In the genomic region with DNA sequence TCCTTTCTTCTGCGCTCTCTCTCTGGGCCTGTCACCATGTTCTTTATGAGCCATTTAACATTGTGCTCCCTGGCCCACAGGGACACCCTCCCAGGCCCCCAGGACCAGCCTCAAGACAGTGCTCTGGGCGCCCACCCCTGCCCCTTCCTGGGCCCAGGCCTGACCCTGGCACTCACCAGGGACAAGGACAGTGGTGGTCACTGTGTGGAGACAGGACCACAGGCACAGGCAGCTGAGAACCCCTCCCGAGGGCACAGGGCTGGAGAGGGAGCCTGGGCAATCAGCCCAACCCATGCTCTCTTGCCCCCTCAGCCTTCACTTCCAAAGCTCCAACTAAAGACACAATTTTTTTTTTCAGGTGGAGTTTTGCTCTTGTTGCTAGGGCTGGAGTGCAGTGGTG, we compare ENCODE assay signal across 32 cellular contexts.
A peak's percentile ranks its signal among the peaks of the same experiment; 100 is the strongest.
DNase-seq lines count a peak whose midpoint lies in the region; ATAC-seq and TF ChIP-seq lines count a peak whose summit lies in the region.
"Had no signal": no experiment of that assay in that cellular context is flagged by ENCODE, and none has a peak within 500 bp of the region (broad histone marks: within the 10 kb centered on the region; RNA-seq: fewer than 3 reads in every experiment).

No MANE protein-coding gene starts in this region.

- H3K27ac ChIP-seq in right atrium auricular region (no peak overlapping the region), RWPE1 (peak overlapping the region; percentile 98)
- H3K27ac ChIP-seq: ascending aorta, KMS-11, tibial artery had no signal

- no peaks in the 10 kb centered on the region for H3K9me3 Mint-ChIP-seq in type B pancreatic cell
- H3K9me3 Mint-ChIP-seq: activated naive CD4-positive, alpha-beta T cell treated with anti-CD3 and anti-CD28 coated beads, Interleukin-2, amount 50 U/mL, for 72 hours; stimulated activated naive CD8-positive, alpha-beta T cell treated with anti-CD3 and anti-CD28 coated beads, Interleukin-15, Interleukin-2, amounts not matched to agents 100 ng/mL and 50 ng/mL, for 24 hours; T-cell had no signal

- no peaks in the 10 kb centered on the region for H3K36me3 ChIP-seq in right atrium auricular region
- no peaks in the 10 kb centered on the region for H3K36me3 ChIP-seq in mucosa of descending colon (ENCODE audit: low read depth)
- H3K36me3 ChIP-seq: ascending aorta, HAP-1, MG63, tibial artery had no signal

- peaks cover 40% of the 10 kb centered on the region for H3K4me1 Mint-ChIP-seq in type B pancreatic cell (ENCODE audit: unreplicated experiment)

- no peak overlapping the region for H3K4me3 ChIP-seq in right atrium auricular region
- H3K4me3 ChIP-seq in mucosa of descending colon = no peak overlapping the region
- H3K4me3 ChIP-seq: HAP-1, MG63, tibial artery had no signal

- no peaks in the 10 kb centered on the region for H3K9me3 ChIP-seq in right atrium auricular region
- H3K9me3 ChIP-seq in mucosa of descending colon = no peaks in the 10 kb centered on the region
- H3K9me3 ChIP-seq: ascending aorta, Caco-2, HAP-1, MG63, tibial artery had no signal

- H3K36me3 Mint-ChIP-seq in type B pancreatic cell = no peaks in the 10 kb centered on the region
- H3K36me3 Mint-ChIP-seq: activated naive CD4-positive, alpha-beta T cell treated with anti-CD3 and anti-CD28 coated beads, Interleukin-2, amount 50 U/mL, for 72 hours; naive thymus-derived CD8-positive, alpha-beta T cell; T-cell had no signal

- no peaks in the 10 kb centered on the region for H3K27me3 ChIP-seq in right atrium auricular region
- H3K27me3 ChIP-seq: ascending aorta, MG63 had no signal

- intact Hi-C loops in left ventricle myocardium superior (cut with micrococcal nuclease) = no loop called here
- intact Hi-C loops in mucosa of descending colon (cut with DNase I, micrococcal nuclease) = no loop called here

- H3K4me1 ChIP-seq in right atrium auricular region (peaks cover 0 to 8% of the 10 kb centered on the region in 2 donors), mucosa of descending colon (ENCODE audit: low read depth) (no peaks in the 10 kb centered on the region)
- H3K4me1 ChIP-seq: ascending aorta, HAP-1 had no signal

- POLR2A ChIA-PET in RWPE1 (lab: Yijun Ruan, JAX; ENCODE audit: low non-redundant PET) = no interaction called here

- ATAC-seq in left ventricle myocardium superior = no peak
- no peak for ATAC-seq in mucosa of descending colon
- ATAC-seq in SK-N-SH treated with all-trans-retinoic acid at 6 μM for 48 hours = no peak
- ATAC-seq: activated naive CD4-positive, alpha-beta T cell treated with anti-CD3 and anti-CD28 coated beads, Interleukin-2, amount 50 U/mL, for 72 hours; esophagus mucosa; naive thymus-derived CD8-positive, alpha-beta T cell; T-cell had no signal

- peaks cover 6% of the 10 kb centered on the region for H3K27me3 Mint-ChIP-seq in type B pancreatic cell

- CTCF ChIA-PET in RWPE1 (lab: Yijun Ruan, JAX) = interaction anchor here (1.3 kb wide), 1 partner anchor 190 kb away, joined by 3 read pairs; no protein-coding TSS in a partner anchor

- TF ChIP-seq CTCF in right atrium auricular region (IDR thresholded peaks at IDR 0.05) (no peak), RWPE1 (conservative IDR thresholded peaks at IDR 0.05; ENCODE audit: low read depth) (no peak), type B pancreatic cell (conservative IDR thresholded peaks at IDR 0.05) (no peak), mucosa of descending colon (IDR thresholded peaks at IDR 0.05) (no peak)

- H3K27ac Mint-ChIP-seq in type B pancreatic cell = peak overlapping the region; percentile 94
- H3K27ac Mint-ChIP-seq: activated naive CD4-positive, alpha-beta T cell treated with anti-CD3 and anti-CD28 coated beads, Interleukin-2, amount 50 U/mL, for 72 hours; stimulated activated naive CD8-positive, alpha-beta T cell treated with anti-CD3 and anti-CD28 coated beads, Interleukin-15, Interleukin-2, amounts not matched to agents 100 ng/mL and 50 ng/mL, for 24 hours had no signal

- DNase-seq in left ventricle myocardium superior (peak; percentile 12), right atrium auricular region (ENCODE audit: low spot score) (no peak), RWPE1 (ENCODE audit: low spot score) (no peak), myocyte (ENCODE audit: low read depth) (peak; percentile 22), type B pancreatic cell (ENCODE audit: extremely low spot score, unreplicated experiment) (no peak), mucosa of descending colon (no peak)
- DNase-seq: activated CD4-positive, alpha-beta T cell treated with anti-CD3 and anti-CD28 coated beads, Interleukin-2, amount 50 U/mL, for 4 hours; activated CD4-positive, CD25-positive, alpha-beta regulatory T cell; C1 segment of cervical spinal cord; Caco-2; dermis blood vessel endothelial cell; DMS79 treated with DMSO at 0.1 percent for 48 hours; GF-D8; islet precursor cell; MG63; midbrain; NCI-H1105; NCI-H187; NCI-H510A; retina; small intestine; stimulated activated CD4-positive, alpha-beta T cell treated with anti-CD3 and anti-CD28 coated beads, Interleukin-1b, Interleukin-23, amount 100 ng/mL, for 48 hours; tibial artery had no signal

- H3K4me3 Mint-ChIP-seq in type B pancreatic cell = peak overlapping the region; percentile 58
- H3K4me3 Mint-ChIP-seq: stimulated activated naive CD8-positive, alpha-beta T cell treated with anti-CD3 and anti-CD28 coated beads, Interleukin-15, Interleukin-2, amounts not matched to agents 100 ng/mL and 50 ng/mL, for 24 hours; T-cell had no signal

TF ChIP-seq in SK-N-SH treated with all-trans-retinoic acid at 6 μM for 48 hours, 23 proteins besides CTCF, POLR2A, EP300 and RAD21 (continues in another document):
- TF ChIP-seq ZNF565 (CRISPR knock-in tag; conservative IDR thresholded peaks at IDR 0.05; ENCODE audit: low read depth) (no peak), TOX (CRISPR knock-in tag; IDR thresholded peaks at IDR 0.05; ENCODE audit: borderline replicate concordance) (no peak), ZNF8 (CRISPR knock-in tag; IDR thresholded peaks at IDR 0.05) (no peak), SNAI2 (CRISPR knock-in tag; IDR thresholded peaks at IDR 0.05) (no peak), CSDC2 (CRISPR knock-in tag; IDR thresholded peaks at IDR 0.05) (no peak), ARNTL (CRISPR knock-in tag; IDR thresholded peaks at IDR 0.05; ENCODE audit: borderline replicate concordance, low read depth) (no peak), RARB (CRISPR knock-in tag; IDR thresholded peaks at IDR 0.05) (no peak), ZC3H10 (CRISPR knock-in tag; IDR thresholded peaks at IDR 0.05) (no peak), BACH2 (CRISPR knock-in tag; IDR thresholded peaks at IDR 0.05; ENCODE audit: borderline replicate concordance) (no peak), TSHZ2 (CRISPR knock-in tag; IDR thresholded peaks at IDR 0.05) (no peak), ZFP3 (CRISPR knock-in tag; IDR thresholded peaks at IDR 0.05) (no peak)
- TF ChIP-seq, protein P1, sequence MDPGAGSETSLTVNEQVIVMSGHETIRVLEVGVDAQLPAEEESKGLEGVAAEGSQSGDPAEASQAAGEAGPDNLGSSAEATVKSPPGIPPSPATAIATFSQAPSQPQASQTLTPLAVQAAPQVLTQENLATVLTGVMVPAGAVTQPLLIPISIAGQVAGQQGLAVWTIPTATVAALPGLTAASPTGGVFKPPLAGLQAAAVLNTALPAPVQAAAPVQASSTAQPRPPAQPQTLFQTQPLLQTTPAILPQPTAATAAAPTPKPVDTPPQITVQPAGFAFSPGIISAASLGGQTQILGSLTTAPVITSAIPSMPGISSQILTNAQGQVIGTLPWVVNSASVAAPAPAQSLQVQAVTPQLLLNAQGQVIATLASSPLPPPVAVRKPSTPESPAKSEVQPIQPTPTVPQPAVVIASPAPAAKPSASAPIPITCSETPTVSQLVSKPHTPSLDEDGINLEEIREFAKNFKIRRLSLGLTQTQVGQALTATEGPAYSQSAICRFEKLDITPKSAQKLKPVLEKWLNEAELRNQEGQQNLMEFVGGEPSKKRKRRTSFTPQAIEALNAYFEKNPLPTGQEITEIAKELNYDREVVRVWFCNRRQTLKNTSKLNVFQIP (CRISPR knock-in tag; IDR thresholded peaks at IDR 0.05; ENCODE audit: borderline replicate concordance, low read depth) = no peak
- TF ChIP-seq, protein P2, sequence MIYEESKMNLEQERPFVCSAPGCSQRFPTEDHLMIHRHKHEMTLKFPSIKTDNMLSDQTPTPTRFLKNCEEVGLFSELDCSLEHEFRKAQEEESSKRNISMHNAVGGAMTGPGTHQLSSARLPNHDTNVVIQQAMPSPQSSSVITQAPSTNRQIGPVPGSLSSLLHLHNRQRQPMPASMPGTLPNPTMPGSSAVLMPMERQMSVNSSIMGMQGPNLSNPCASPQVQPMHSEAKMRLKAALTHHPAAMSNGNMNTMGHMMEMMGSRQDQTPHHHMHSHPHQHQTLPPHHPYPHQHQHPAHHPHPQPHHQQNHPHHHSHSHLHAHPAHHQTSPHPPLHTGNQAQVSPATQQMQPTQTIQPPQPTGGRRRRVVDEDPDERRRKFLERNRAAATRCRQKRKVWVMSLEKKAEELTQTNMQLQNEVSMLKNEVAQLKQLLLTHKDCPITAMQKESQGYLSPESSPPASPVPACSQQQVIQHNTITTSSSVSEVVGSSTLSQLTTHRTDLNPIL (CRISPR knock-in tag; IDR thresholded peaks at IDR 0.05; ENCODE audit: low read depth) = no peak

Comparison
In these comparisons a context has a peak if more than half of its experiments do, and no peak if none do; other contexts are left out.
1. DNase-seq: peak in left ventricle myocardium superior (single experiment) and myocyte (single experiment); none in right atrium auricular region (single experiment), RWPE1 (single experiment), type B pancreatic cell (single experiment) and mucosa of descending colon (0 of 3).